ENCODE assay signal across 8 cellular contexts in the genomic region with DNA sequence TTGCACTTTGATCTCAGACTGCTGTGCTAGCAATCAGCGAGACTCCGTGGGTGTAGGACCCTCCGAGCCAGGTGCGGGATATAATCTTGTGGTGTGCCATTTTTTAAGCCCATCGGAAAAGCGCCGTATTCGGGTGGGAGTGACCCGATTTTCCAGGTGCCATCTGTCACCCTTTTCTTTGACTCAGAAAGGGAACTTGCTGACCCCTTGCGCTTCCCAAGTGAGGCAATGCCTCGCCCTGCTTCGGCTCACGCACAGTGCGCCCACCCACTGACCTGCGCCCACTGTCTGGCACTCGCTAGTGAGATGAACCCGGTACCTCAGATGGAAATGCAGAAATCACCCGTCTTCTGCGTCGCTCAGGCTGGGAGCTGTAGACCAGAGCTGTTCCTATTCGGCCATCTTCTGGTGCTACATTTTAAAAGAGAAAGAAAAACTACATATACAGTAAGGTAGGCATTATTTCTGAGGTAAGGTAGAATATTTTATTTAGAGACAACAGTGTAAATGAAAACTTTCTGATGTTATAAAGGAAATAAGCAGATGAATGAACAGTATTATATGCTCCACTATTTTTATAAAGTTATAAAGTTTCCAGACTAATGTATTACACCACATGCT.
A peak's percentile ranks its signal among the peaks of the same experiment; 100 is the strongest.
DNase-seq lines count a peak whose midpoint lies in the region; ATAC-seq and TF ChIP-seq lines count a peak whose summit lies in the region.
"Not testable (repeated sequence)": the region's sequence is repeated elsewhere in the genome, so short reads cannot be mapped to it uniquely, and the experiment has no call there.

No MANE protein-coding gene starts in this region.

- H3K27ac ChIP-seq in CD8-positive, alpha-beta T cell (ENCODE audit: low read depth, low read length), result not testable (repeated sequence)

- intact Hi-C loops in CD8-positive, alpha-beta T cell (cut with DNase I, micrococcal nuclease), result not testable (repeated sequence)

- not testable (repeated sequence) for H3K27me3 Mint-ChIP-seq in CD8-positive, alpha-beta T cell (ENCODE audit: low read depth); activated CD8-positive, alpha-beta T cell treated with anti-CD3 and anti-CD28 coated beads, Interleukin-2, amount 10 ng/mL, durations not matched to agents 7 days and 5 days (ENCODE audit: low read depth)

- H3K4me1 ChIP-seq in CD8-positive, alpha-beta T cell (ENCODE audit: insufficient read depth, low read length), result not testable (repeated sequence)

- H3K4me3 Mint-ChIP-seq in CD8-positive, alpha-beta T cell, result peak overlapping the region; percentile 77
- H3K4me3 Mint-ChIP-seq in activated CD8-positive, alpha-beta T cell treated with anti-CD3 and anti-CD28 coated beads, Interleukin-2, amount 10 ng/mL, durations not matched to agents 7 days and 5 days, result peak overlapping the region; percentile 26
- H3K4me3 Mint-ChIP-seq in stimulated activated effector memory CD8-positive, alpha-beta T cell treated with anti-CD3 and anti-CD28 coated beads, Interleukin-12 subunit alpha, Interleukin-12 subunit beta, amount 100 ng/mL, for 72 hours, result peak overlapping the region; percentile 68

- H3K36me3 ChIP-seq in CD8-positive, alpha-beta T cell (ENCODE audit: insufficient read depth, low read length); H7 (replicated peaks; ENCODE audit: control insufficient read depth, insufficient read depth, low read length): not testable (repeated sequence)

- CTCF ChIA-PET in CD8-positive, alpha-beta T cell (lab: Charles Lee); activated CD8-positive, alpha-beta T cell treated with anti-CD3 and anti-CD28 coated beads, Interleukin-2, amount 10 ng/mL, durations not matched to agents 7 days and 5 days (lab: Charles Lee): not testable (repeated sequence)

- H3K9me3 Mint-ChIP-seq in CD8-positive, alpha-beta T cell; activated CD8-positive, alpha-beta T cell treated with anti-CD3 and anti-CD28 coated beads, Interleukin-2, amount 10 ng/mL, durations not matched to agents 7 days and 5 days (ENCODE audit: insufficient read depth); stimulated activated effector memory CD8-positive, alpha-beta T cell treated with anti-CD3 and anti-CD28 coated beads, Interleukin-12 subunit alpha, Interleukin-12 subunit beta, amount 100 ng/mL, for 72 hours: not testable (repeated sequence)

- not testable (repeated sequence) for H3K27me3 ChIP-seq in CD8-positive, alpha-beta T cell (ENCODE audit: insufficient read depth, low read length); H7 (ENCODE audit: control insufficient read depth, insufficient read depth, low read length)

- H3K36me3 Mint-ChIP-seq in CD8-positive, alpha-beta T cell; activated CD8-positive, alpha-beta T cell treated with anti-CD3 and anti-CD28 coated beads, Interleukin-2, amount 10 ng/mL, durations not matched to agents 7 days and 5 days (ENCODE audit: low read depth); stimulated activated effector memory CD8-positive, alpha-beta T cell treated with anti-CD3 and anti-CD28 coated beads, Interleukin-12 subunit alpha, Interleukin-12 subunit beta, amount 100 ng/mL, for 72 hours: not testable (repeated sequence)

- not testable (repeated sequence) for H3K4me1 Mint-ChIP-seq in CD8-positive, alpha-beta T cell (ENCODE audit: low read depth); activated CD8-positive, alpha-beta T cell treated with anti-CD3 and anti-CD28 coated beads, Interleukin-2, amount 10 ng/mL, durations not matched to agents 7 days and 5 days (ENCODE audit: low read depth); stimulated activated effector memory CD8-positive, alpha-beta T cell treated with anti-CD3 and anti-CD28 coated beads, Interleukin-12 subunit alpha, Interleukin-12 subunit beta, amount 100 ng/mL, for 72 hours

- not testable (repeated sequence) for H3K9me3 ChIP-seq in CD8-positive, alpha-beta T cell (ENCODE audit: low read length)

- DNase-seq in CD8-positive, alpha-beta T cell; H7; Jurkat, Clone E6-1 (ENCODE audit: low read depth, low spot score); activated CD8-positive, alpha-beta T cell treated with anti-CD3 and anti-CD28 coated beads, Interleukin-2, amount 10 ng/mL, durations not matched to agents 7 days and 5 days; fibroblast of villous mesenchyme (ENCODE audit: low read depth); stimulated activated effector memory CD8-positive, alpha-beta T cell treated with anti-CD3 and anti-CD28 coated beads, Interleukin-12 subunit alpha, Interleukin-12 subunit beta, amount 100 ng/mL, for 72 hours (ENCODE audit: low spot score in 2 of 2): not testable (repeated sequence)
- DNase-seq in NCI-H345 treated with DMSO at 0.1 percent for 48 hours (lab: John Stamatoyannopoulos, UW; ENCODE audit: unreplicated experiment), result peak; percentile 9
- peak; percentile 6 for DNase-seq in SW480 (ENCODE audit: low spot score)

- ATAC-seq in CD8-positive, alpha-beta T cell; activated CD8-positive, alpha-beta T cell treated with anti-CD3 and anti-CD28 coated beads, Interleukin-2, amount 10 ng/mL, durations not matched to agents 7 days and 5 days; stimulated activated effector memory CD8-positive, alpha-beta T cell treated with anti-CD3 and anti-CD28 coated beads, Interleukin-12 subunit alpha, Interleukin-12 subunit beta, amount 100 ng/mL, for 72 hours: not testable (repeated sequence)

- POLR2A ChIA-PET in CD8-positive, alpha-beta T cell (lab: Charles Lee); activated CD8-positive, alpha-beta T cell treated with anti-CD3 and anti-CD28 coated beads, Interleukin-2, amount 10 ng/mL, durations not matched to agents 7 days and 5 days (lab: Charles Lee): not testable (repeated sequence)

- H3K27ac Mint-ChIP-seq in CD8-positive, alpha-beta T cell; activated CD8-positive, alpha-beta T cell treated with anti-CD3 and anti-CD28 coated beads, Interleukin-2, amount 10 ng/mL, durations not matched to agents 7 days and 5 days: not testable (repeated sequence)
- H3K27ac Mint-ChIP-seq in stimulated activated effector memory CD8-positive, alpha-beta T cell treated with anti-CD3 and anti-CD28 coated beads, Interleukin-12 subunit alpha, Interleukin-12 subunit beta, amount 100 ng/mL, for 72 hours, result peak overlapping the region; percentile 61

- not testable (repeated sequence) for H3K4me3 ChIP-seq in CD8-positive, alpha-beta T cell (ENCODE audit: low read depth, low read length)
- H3K4me3 ChIP-seq in H7 (ENCODE audit: insufficient read depth, low read depth, low read length), result peak overlapping the region; percentile 25
- H3K4me3 ChIP-seq in Jurkat, Clone E6-1 (ENCODE audit: low read length), result peak overlapping the region; percentile 57
- peak overlapping the region; percentile 46 for H3K4me3 ChIP-seq in fibroblast of villous mesenchyme (ENCODE audit: low read depth, low read length)

- not testable (repeated sequence) for TF ChIP-seq CTCF in CD8-positive, alpha-beta T cell (IDR thresholded peaks at IDR 0.05); fibroblast of villous mesenchyme (IDR thresholded peaks at IDR 0.05; ENCODE audit: insufficient read depth, low read depth, low read length)

Comparison
In these comparisons a context has a peak if more than half of its experiments do, and no peak if none do; other contexts are left out.
1. H3K4me3 Mint-ChIP-seq: peak in every context shown above with its lines; median percentile 77 in CD8-positive, alpha-beta T cell; 68 in stimulated activated effector memory CD8-positive, alpha-beta T cell treated with anti-CD3 and anti-CD28 coated beads, Interleukin-12 subunit alpha, Interleukin-12 subunit beta, amount 100 ng/mL, for 72 hours; 26 in activated CD8-positive, alpha-beta T cell treated with anti-CD3 and anti-CD28 coated beads, Interleukin-2, amount 10 ng/mL, durations not matched to agents 7 days and 5 days.